Comparison of ENCODE assay signal across 13 cellular contexts in genomic region chr1:177171536-177172123, GRCh38. TPM values are rescaled to one million over a fixed set of nuclear protein-coding genes. Genes with fewer than 3 reads are reported as not detected.
DNase-seq lines count a peak whose midpoint lies in the region; ATAC-seq, FAIRE-seq and TF ChIP-seq lines count a peak whose summit lies in the region.
"Had no signal": no experiment of that assay in that cellular context is flagged by ENCODE, and none has a peak within 500 bp of the region (broad histone marks: within the 10 kb centered on the region; RNA-seq: fewer than 3 reads in every experiment).

No MANE protein-coding gene starts in this region.

- H3K36me3 ChIP-seq in BLaER1 (no peaks in the 10 kb centered on the region), PC-3 (ENCODE audit: low read depth, low read length) (no peaks in the 10 kb centered on the region)

- H3K4me1 ChIP-seq in BLaER1 (no peaks in the 10 kb centered on the region), PC-3 (ENCODE audit: insufficient read depth, low read length) (peaks cover 15% of the 10 kb centered on the region)

- no peaks in the 10 kb centered on the region for H3K36me3 Mint-ChIP-seq in stimulated activated memory B cell treated with anti-CD40 and anti-IgM and Interleukin-4, amounts not matched to agents 10 μg/mL and 1 μg/mL and 100 μg/mL, for 72 hours
- H3K36me3 Mint-ChIP-seq: activated naive CD8-positive, alpha-beta T cell treated with anti-CD3 and anti-CD28 coated beads for 36 hours had no signal

- H3K4me1 Mint-ChIP-seq in stimulated activated memory B cell treated with anti-CD40 and anti-IgM and Interleukin-4, amounts not matched to agents 10 μg/mL and 1 μg/mL and 100 μg/mL, for 72 hours: no peaks in the 10 kb centered on the region
- H3K4me1 Mint-ChIP-seq: activated naive CD8-positive, alpha-beta T cell treated with anti-CD3 and anti-CD28 coated beads for 36 hours had no signal

- peaks cover 5% of the 10 kb centered on the region for H3K9me3 Mint-ChIP-seq in stimulated activated memory B cell treated with anti-CD40 and anti-IgM and Interleukin-4, amounts not matched to agents 10 μg/mL and 1 μg/mL and 100 μg/mL, for 72 hours

- peak overlapping the region; percentile 61 for H3K4me3 ChIP-seq in BLaER1
- peak overlapping the region; percentile 85 for H3K4me3 ChIP-seq in PC-3 (ENCODE audit: low read length)
- H3K4me3 ChIP-seq in fibroblast of the aortic adventitia (ENCODE audit: low read depth, low read length): no peak overlapping the region

- peak overlapping the region; percentile 73; the same call in 1 of the 2 replicates for H3K4me2 ChIP-seq in BLaER1
- H3K4me2 ChIP-seq in PC-3 (ENCODE audit: low read length): peak overlapping the region; percentile 97

- H3K27me3 ChIP-seq in BLaER1 (peaks cover 47% of the 10 kb centered on the region), PC-3 (ENCODE audit: low read length) (no peaks in the 10 kb centered on the region)

- DNase-seq in PC-3: no peak
- peak; percentile 26 for DNase-seq in fibroblast of the aortic adventitia (ENCODE audit: low read depth)
- peak; percentile 54 for DNase-seq in retina
- DNase-seq in GM19239 (ENCODE audit: insufficient read length, low spot score): no peak
- DNase-seq in dedifferentiated amniotic fluid mesenchymal stem cell (ENCODE audit: extremely low spot score): no peak
- no peak for DNase-seq in Kasumi-1 (lab: John Stamatoyannopoulos, UW)
- DNase-seq: activated naive CD8-positive, alpha-beta T cell treated with anti-CD3 and anti-CD28 coated beads for 36 hours; MV-4-11 had no signal

- CTCF ChIA-PET in PC-3 (lab: Charles Lee): no interaction called here

- H4K20me1 ChIP-seq in BLaER1 (no peaks in the 10 kb centered on the region), PC-3 (ENCODE audit: low read length) (no peaks in the 10 kb centered on the region)

- H3K9ac ChIP-seq in BLaER1 (no peak overlapping the region), PC-3 (ENCODE audit: low read length) (peak overlapping the region; percentile 14; the same call in 1 of the 2 replicates)

- H2AFZ ChIP-seq in PC-3 (ENCODE audit: low read length): peak overlapping the region; percentile 82

- H3K27ac Mint-ChIP-seq in stimulated activated memory B cell treated with anti-CD40 and anti-IgM and Interleukin-4, amounts not matched to agents 10 μg/mL and 1 μg/mL and 100 μg/mL, for 72 hours: no peak overlapping the region
- H3K27ac Mint-ChIP-seq: activated naive CD8-positive, alpha-beta T cell treated with anti-CD3 and anti-CD28 coated beads for 36 hours had no signal

- BruUV-seq in PC-3 (replicated peaks; lab: Mats Ljungman, UMichigan): no TSS peak

- ATAC-seq in PC-3: no peak
- no peak for ATAC-seq in stimulated activated memory B cell treated with anti-CD40 and anti-IgM and Interleukin-4, amounts not matched to agents 10 μg/mL and 1 μg/mL and 100 μg/mL, for 72 hours

- no peak for FAIRE-seq in GM19239 (lab: Jason Lieb, UNC)

- no peak overlapping the region for H3K4me3 Mint-ChIP-seq in stimulated activated memory B cell treated with anti-CD40 and anti-IgM and Interleukin-4, amounts not matched to agents 10 μg/mL and 1 μg/mL and 100 μg/mL, for 72 hours
- H3K4me3 Mint-ChIP-seq: activated naive CD8-positive, alpha-beta T cell treated with anti-CD3 and anti-CD28 coated beads for 36 hours had no signal

- POLR2A ChIA-PET in PC-3 (lab: Charles Lee; ENCODE audit: unreplicated experiment): interaction anchor here (0.9 kb wide), 1 partner anchor 230 kb away, joined by 4 read pairs; no protein-coding TSS in a partner anchor

- intact Hi-C loops in PC-3 (cut with micrococcal nuclease): loop anchor here (2.0 kb wide), 1 partner anchor 89 kb away; no protein-coding TSS in a partner anchor

- no peaks in the 10 kb centered on the region for H3F3A ChIP-seq in PC-3 (ENCODE audit: low read length, unreplicated experiment)

- no peaks in the 10 kb centered on the region for H3K79me2 ChIP-seq in PC-3 (ENCODE audit: low read length)

- no peak overlapping the region for H3K27ac ChIP-seq in BLaER1
- H3K27ac ChIP-seq in PC-3 (ENCODE audit: low read length): no peak overlapping the region

- peaks cover 10% of the 10 kb centered on the region for H3K9me3 ChIP-seq in BLaER1
- no peaks in the 10 kb centered on the region for H3K9me3 ChIP-seq in PC-3 (ENCODE audit: low read length)

- TF ChIP-seq CTCF in PC-3 (conservative IDR thresholded peaks at IDR 0.05; ENCODE audit: low read depth, low read length): no peak
- no peak for TF ChIP-seq CTCF in fibroblast of the aortic adventitia (IDR thresholded peaks at IDR 0.05; ENCODE audit: insufficient read depth, low read length)

- no peaks in the 10 kb centered on the region for H3K9me2 ChIP-seq in PC-3 (replicated peaks; ENCODE audit: low read length)

- no peaks in the 10 kb centered on the region for H3K27me3 Mint-ChIP-seq in stimulated activated memory B cell treated with anti-CD40 and anti-IgM and Interleukin-4, amounts not matched to agents 10 μg/mL and 1 μg/mL and 100 μg/mL, for 72 hours

RNA-seq across cellular contexts. Expression of gene BRINP2, which starts 0.9 kb away (rescaled TPM):
- total RNA-seq in PC-3 (2014; rRNA removed): 2.6 and 3.7 TPM in 2 replicates
- total RNA-seq in fibroblast of the aortic adventitia (ENCODE audit: low replicate concordance): 0.08 TPM in 1 of 2 replicates, not detected in the other
- total RNA-seq: activated naive CD8-positive, alpha-beta T cell treated with anti-CD3 and anti-CD28 coated beads for 36 hours; dermis microvascular lymphatic vessel endothelial cell; glomerular endothelial cell; lung microvascular endothelial cell had no signal

RNA-seq across cellular contexts. Expression of gene ASTN1, which starts 7.1 kb away (rescaled TPM):
- total RNA-seq in PC-3 (2014; rRNA removed) (not detected in 2 replicates), fibroblast of the aortic adventitia (ENCODE audit: low replicate concordance) (under 0.01 and 0.16 TPM in 2 replicates)
- total RNA-seq: activated naive CD8-positive, alpha-beta T cell treated with anti-CD3 and anti-CD28 coated beads for 36 hours; dermis microvascular lymphatic vessel endothelial cell; glomerular endothelial cell; lung microvascular endothelial cell had no signal

Comparison
In these comparisons a context has a peak if more than half of its experiments do, and no peak if none do; other contexts are left out.
1. DNase-seq: peak in fibroblast of the aortic adventitia (single experiment) and retina (single experiment); none in PC-3 (single experiment), GM19239 (single experiment), dedifferentiated amniotic fluid mesenchymal stem cell (single experiment) and Kasumi-1 (0 of 2).